7 cellular contexts compared by ENCODE assay signal in the genomic region with DNA sequence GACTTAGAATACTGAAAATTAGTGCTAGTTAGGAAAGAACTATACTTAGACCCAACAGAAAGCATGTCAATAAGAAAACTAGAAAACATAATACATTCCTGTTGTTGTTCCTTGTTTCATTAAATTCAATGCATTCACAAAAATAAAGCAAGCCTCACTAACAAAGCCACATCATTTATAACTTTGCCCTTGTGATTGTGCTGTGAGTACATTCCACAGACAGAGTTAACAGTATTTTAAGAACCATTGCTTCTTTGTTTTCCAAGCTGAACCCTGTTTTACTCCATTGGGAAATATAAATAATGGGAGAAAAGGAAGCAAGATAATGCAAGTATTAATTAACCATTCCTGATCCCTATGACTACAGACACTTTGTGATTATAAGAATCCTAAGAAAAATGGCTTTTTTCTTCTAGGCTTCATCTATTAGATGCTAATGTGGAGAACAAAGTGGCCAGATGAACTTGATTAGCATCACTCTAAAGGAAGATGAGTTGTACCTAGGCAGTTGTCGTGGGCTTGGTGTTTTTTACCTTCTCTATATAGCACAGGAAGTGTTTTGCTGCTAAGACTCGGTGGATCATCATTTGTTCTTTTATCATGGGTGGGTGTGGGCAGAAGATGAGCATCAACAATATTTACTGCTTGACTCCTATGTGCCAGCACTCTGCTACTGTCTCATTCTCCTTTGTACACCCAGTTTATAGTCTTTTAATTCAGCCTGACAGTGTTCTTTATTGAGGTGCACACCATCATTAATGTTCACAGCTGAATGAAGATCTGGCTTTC.
"Had no signal": no experiment of that assay in that cellular context is flagged by ENCODE, and none has a peak within 500 bp of the region (broad histone marks: within the 10 kb centered on the region; RNA-seq: fewer than 3 reads in every experiment).

No MANE protein-coding gene starts in this region.

- H3K4me3 Mint-ChIP-seq: activated T-helper 1 cell treated with anti-CD3 and anti-CD28 coated beads, Interleukin-12 subunit alpha, Interleukin-12 subunit beta, Interleukin-2, Interleukin-4 antibody, amounts not matched to agents 30 ng/mL and 10 ng/mL and 1 ng/mL, durations not matched to agents 14 hours and 24 hours and 36 hours; stimulated activated memory B cell treated with anti-CD40 and anti-IgM and Interleukin-4, amounts not matched to agents 10 μg/mL and 1 μg/mL and 100 μg/mL, for 72 hours; WTC11 had no signal

- H3K36me3 ChIP-seq: adrenal gland, thyroid gland had no signal

- H3K36me3 Mint-ChIP-seq: stimulated activated memory B cell treated with anti-CD40 and anti-IgM and Interleukin-4, amounts not matched to agents 10 μg/mL and 1 μg/mL and 100 μg/mL, for 72 hours; WTC11 had no signal

- DNase-seq: activated CD4-positive, alpha-beta T cell treated with anti-CD3 and anti-CD28 coated beads, Interleukin-2, amount 50 U/mL, for 1 hour; activated naive CD4-positive, alpha-beta T cell; thyroid gland had no signal

- H3K4me3 ChIP-seq: adrenal gland, thyroid gland had no signal

- H3K27ac Mint-ChIP-seq: activated T-helper 1 cell treated with anti-CD3 and anti-CD28 coated beads, Interleukin-12 subunit alpha, Interleukin-12 subunit beta, Interleukin-2, Interleukin-4 antibody, amounts not matched to agents 30 ng/mL and 10 ng/mL and 1 ng/mL, durations not matched to agents 14 hours and 24 hours and 36 hours; stimulated activated memory B cell treated with anti-CD40 and anti-IgM and Interleukin-4, amounts not matched to agents 10 μg/mL and 1 μg/mL and 100 μg/mL, for 72 hours; WTC11 had no signal

- H3K27me3 ChIP-seq: adrenal gland, thyroid gland had no signal

- H3K27me3 Mint-ChIP-seq: stimulated activated memory B cell treated with anti-CD40 and anti-IgM and Interleukin-4, amounts not matched to agents 10 μg/mL and 1 μg/mL and 100 μg/mL, for 72 hours had no signal

- ATAC-seq: stimulated activated memory B cell treated with anti-CD40 and anti-IgM and Interleukin-4, amounts not matched to agents 10 μg/mL and 1 μg/mL and 100 μg/mL, for 72 hours; WTC11 had no signal

- H3K27ac ChIP-seq: adrenal gland had no signal

- H3K9me3 ChIP-seq: adrenal gland, thyroid gland had no signal

- H3K9me3 Mint-ChIP-seq: activated T-helper 1 cell treated with anti-CD3 and anti-CD28 coated beads, Interleukin-12 subunit alpha, Interleukin-12 subunit beta, Interleukin-2, Interleukin-4 antibody, amounts not matched to agents 30 ng/mL and 10 ng/mL and 1 ng/mL, durations not matched to agents 14 hours and 24 hours and 36 hours; stimulated activated memory B cell treated with anti-CD40 and anti-IgM and Interleukin-4, amounts not matched to agents 10 μg/mL and 1 μg/mL and 100 μg/mL, for 72 hours; WTC11 had no signal
